In the genomic region with DNA sequence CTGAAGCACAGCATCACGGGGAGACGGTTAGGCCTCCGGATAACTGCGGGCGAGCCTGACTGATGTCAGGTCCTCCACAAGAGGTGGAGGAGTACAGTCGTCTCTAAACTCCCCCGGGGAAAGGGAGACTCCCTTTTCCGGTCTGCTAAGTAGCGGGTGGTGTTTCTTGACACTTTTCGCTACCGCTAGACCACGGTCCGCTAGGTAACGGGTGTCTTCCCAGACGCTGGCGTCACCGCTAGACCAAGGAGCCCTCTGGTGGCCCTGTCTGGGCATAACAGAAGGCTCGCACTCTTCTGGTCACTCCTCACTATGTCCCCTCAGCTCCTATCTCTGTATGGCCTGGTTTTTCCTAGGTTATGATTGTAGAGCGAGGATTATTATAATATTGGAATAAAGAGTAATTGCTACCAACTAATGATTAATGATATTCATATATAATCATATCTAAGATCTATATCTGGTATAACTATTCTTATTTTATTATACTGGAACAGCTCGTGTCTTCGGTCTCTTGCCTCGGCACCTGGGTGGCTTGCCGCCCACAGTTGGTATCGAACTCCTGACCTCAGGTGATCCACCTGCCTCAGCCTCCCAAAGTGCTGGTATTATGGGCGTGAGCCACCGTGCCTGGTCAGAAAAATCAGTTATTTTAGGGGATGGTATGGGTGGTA, we compare ENCODE assay signal across 9 cellular contexts. TPM values are rescaled to one million over a fixed set of nuclear protein-coding genes. Genes with fewer than 3 reads are reported as not detected.
DNase-seq lines count a peak whose midpoint lies in the region; ATAC-seq, FAIRE-seq and TF ChIP-seq lines count a peak whose summit lies in the region.
"Not testable (repeated sequence)": the region's sequence is repeated elsewhere in the genome, so short reads cannot be mapped to it uniquely, and the experiment has no call there.
"Had no signal": no experiment of that assay in that cellular context is flagged by ENCODE, and none has a peak within 500 bp of the region (broad histone marks: within the 10 kb centered on the region; RNA-seq: fewer than 3 reads in every experiment).

No MANE protein-coding gene starts in this region.

- H3K4me1 Mint-ChIP-seq in WTC11, result not testable (repeated sequence)
- H3K4me1 Mint-ChIP-seq in activated naive CD8-positive, alpha-beta T cell treated with anti-CD3 and anti-CD28 coated beads for 36 hours, result peaks cover 31% of the 10 kb centered on the region
- H3K4me1 Mint-ChIP-seq in memory B cell, result peaks cover 13% of the 10 kb centered on the region

- H3K4me3 ChIP-seq in A549; fibroblast of mammary gland (ENCODE audit: control insufficient read depth, low read depth, low read length): not testable (repeated sequence)

- H3K4me2 ChIP-seq in A549, result peak overlapping the region; percentile 36; the same call in 1 of the 3 replicates

- H3K36me3 Mint-ChIP-seq in WTC11, memory B cell: not testable (repeated sequence)
- peaks cover 22% of the 10 kb centered on the region for H3K36me3 Mint-ChIP-seq in activated naive CD8-positive, alpha-beta T cell treated with anti-CD3 and anti-CD28 coated beads for 36 hours

- H3K27me3 Mint-ChIP-seq in WTC11 (ENCODE audit: low read depth), result peaks cover 14% of the 10 kb centered on the region
- H3K27me3 Mint-ChIP-seq in activated naive CD8-positive, alpha-beta T cell treated with anti-CD3 and anti-CD28 coated beads for 36 hours; memory B cell: not testable (repeated sequence)

- not testable (repeated sequence) for H3K27ac ChIP-seq in A549

- not testable (repeated sequence) for TF ChIP-seq EP300 in A549 (IDR thresholded peaks at IDR 0.05)

- not testable (repeated sequence) for H3K9me3 ChIP-seq in A549

- H3K9me3 Mint-ChIP-seq in WTC11; activated naive CD8-positive, alpha-beta T cell treated with anti-CD3 and anti-CD28 coated beads for 36 hours; memory B cell: not testable (repeated sequence)

- H3K27ac Mint-ChIP-seq in WTC11; activated naive CD8-positive, alpha-beta T cell treated with anti-CD3 and anti-CD28 coated beads for 36 hours: not testable (repeated sequence)
- peak overlapping the region; percentile 68 for H3K27ac Mint-ChIP-seq in memory B cell

- WGBS in A549 (ENCODE audit: missing lambda C conversion rate), result 53% methylated on average over 20 of the region's 26 CpGs

- not testable (repeated sequence) for FAIRE-seq in A549 (lab: Jason Lieb, UNC)

- H3K4me3 Mint-ChIP-seq in WTC11; activated naive CD8-positive, alpha-beta T cell treated with anti-CD3 and anti-CD28 coated beads for 36 hours: not testable (repeated sequence)
- peak overlapping the region; percentile 28 for H3K4me3 Mint-ChIP-seq in memory B cell

- not testable (repeated sequence) for ATAC-seq in A549; WTC11; memory B cell (ENCODE audit: low read depth)

- CTCF ChIA-PET in A549 (lab: Yijun Ruan, JAX) (interaction anchor here (1.0 to 2.9 kb wide), 7 partner anchors 8 to 881 kb away, joined by 3 to 11 read pairs (median 7); no protein-coding TSS in a partner anchor), WTC11 (lab: Charles Lee) (interaction anchor here (1.7 to 2.8 kb wide), 3 partner anchors 8 to 146 kb away, joined by 9 to 13 read pairs (median 11); a partner anchor contains a TSS)

- peak; percentile 35; the same call in 2 of the 3 replicates for TF ChIP-seq CTCF in A549 (IDR thresholded peaks at IDR 0.05)
- TF ChIP-seq CTCF in GM12874 (IDR thresholded peaks at IDR 0.05; ENCODE audit: insufficient read depth, low read depth, low read length), result peak; percentile 39; the same call in 1 of the 2 replicates
- not testable (repeated sequence) for TF ChIP-seq CTCF in WTC11 (IDR thresholded peaks at IDR 0.05)
- TF ChIP-seq CTCF in fibroblast of mammary gland (conservative IDR thresholded peaks at IDR 0.05; ENCODE audit: control insufficient read depth, insufficient read depth, low read depth, low read length), result peak; percentile 33

- peak; percentile 27 to 41; a peak in 2 of 5 replicates for TF ChIP-seq RAD21 in A549 (conservative IDR thresholded peaks at IDR 0.05 in 1 of 2, IDR thresholded peaks at IDR 0.05 in 1 of 2)

- not testable (repeated sequence) for TF ChIP-seq POLR2A in A549 (IDR thresholded peaks at IDR 0.05; ENCODE audit: low read length)

- not testable (repeated sequence) for H3K4me1 ChIP-seq in A549

- DNase-seq in A549 (ENCODE audit: low read depth in 1 of 2, low spot score in 1 of 2), result peak in 1 of 2 experiments; percentile 37
- DNase-seq in NCI-H226, result peak; percentile 84
- DNase-seq in WTC11 (ENCODE audit: low spot score), result peak; percentile 68
- peak; percentile 69 for DNase-seq in activated naive CD8-positive, alpha-beta T cell treated with anti-CD3 and anti-CD28 coated beads for 36 hours
- DNase-seq in fibroblast of mammary gland (ENCODE audit: low read depth), result peak; percentile 54
- DNase-seq in memory B cell (ENCODE audit: low spot score in 2 of 2), result peak; percentile 28 to 51
- peak; percentile 19 to 42 for DNase-seq in stimulated activated CD4-positive, alpha-beta T cell treated with anti-CD3 and anti-CD28 coated beads, Interleukin-15, amount 100 ng/mL, for 1 hour (ENCODE audit: low read depth in 1 of 2, low spot score in 1 of 2)

- POLR2A ChIA-PET in A549 (lab: Yijun Ruan, JAX), result interaction anchor here (1.4 kb wide), 1 partner anchor 31 kb away, joined by 6 read pairs; a partner anchor contains a TSS
- POLR2A ChIA-PET in WTC11 (lab: Charles Lee), result not testable (repeated sequence)

TF ChIP-seq in A549, 52 proteins besides CTCF, POLR2A, EP300 and RAD21:
- TF ChIP-seq SMC3 (IDR thresholded peaks at IDR 0.05), result peak; percentile 24; the same call in 1 of the 3 replicates

RNA-seq across cellular contexts. Expression of a gene that starts 1.8 kb away (rescaled TPM):
- 6.5 and 7.0 TPM in 2 replicates for polyA plus RNA-seq in A549 (2011; rRNA removed)
- 17.3 and 21.6 TPM in 2 replicates for polyA plus RNA-seq in A549 (2012; cell fraction: cytosol; rRNA removed)
- polyA plus RNA-seq in A549 (2012; cell fraction: nucleus; rRNA removed), result 124 and 153 TPM in 2 replicates
- polyA plus RNA-seq in A549 (2017; fragmentation: RNase III; extraction: RNeasy Plus Mini Kit Qiagen cat#74134 plus additional on column Dnase treatment), result 16.5 to 18.8 TPM (median 18.5 TPM) in 3 replicates
- polyA minus RNA-seq in A549 (2011; rRNA and poly(A)+ RNA removed), result 7.9 and 15.7 TPM in 2 replicates
- 22.7 to 28.1 TPM (median 26.8 TPM) in 3 replicates for total RNA-seq in WTC11 (2021)
- total RNA-seq in activated naive CD8-positive, alpha-beta T cell treated with anti-CD3 and anti-CD28 coated beads for 36 hours, result 10 to 100 TPM; 26.9 to 29.3 TPM

RNA-seq across cellular contexts. Expression of a gene that starts 30.8 kb away (rescaled TPM):
- polyA plus RNA-seq in A549 (2011; rRNA removed) (28.4 and 28.6 TPM in 2 replicates), A549 (2017; fragmentation: RNase III; extraction: RNeasy Plus Mini Kit Qiagen cat#74134 plus additional on column Dnase treatment) (29.6 to 31.0 TPM (median 30.1 TPM) in 3 replicates)
- polyA plus RNA-seq in A549 (2012; cell fraction: cytosol; rRNA removed), result 41.3 and 48.6 TPM in 2 replicates
- 77.0 and 96.2 TPM in 2 replicates for polyA plus RNA-seq in A549 (2012; cell fraction: nucleus; rRNA removed)
- polyA minus RNA-seq in A549 (2011; rRNA and poly(A)+ RNA removed), result 31.8 and 32.5 TPM in 2 replicates
- 43.1 to 47.4 TPM (median 45.3 TPM) in 3 replicates for total RNA-seq in WTC11 (2021)
- total RNA-seq in activated naive CD8-positive, alpha-beta T cell treated with anti-CD3 and anti-CD28 coated beads for 36 hours, result 10 to 100 TPM; 37.1 to 45.5 TPM

RNA-seq across cellular contexts. Expression of a gene that starts 44.0 kb away (rescaled TPM):
- 0.15 TPM in 1 of 2 replicates, not detected in the other for polyA plus RNA-seq in A549 (2011; rRNA removed)
- 0.20 and 0.38 TPM in 2 replicates for polyA plus RNA-seq in A549 (2012; cell fraction: cytosol; rRNA removed)
- 1.2 and 2.6 TPM in 2 replicates for polyA plus RNA-seq in A549 (2012; cell fraction: nucleus; rRNA removed)
- polyA plus RNA-seq in A549 (2017; fragmentation: RNase III; extraction: RNeasy Plus Mini Kit Qiagen cat#74134 plus additional on column Dnase treatment), result 0.41 to 0.86 TPM (median 0.61 TPM) in 3 replicates
- polyA minus RNA-seq in A549 (2011; rRNA and poly(A)+ RNA removed), result not detected in 2 replicates
- 0.73 to 0.98 TPM (median 0.78 TPM) in 3 replicates for total RNA-seq in WTC11 (2021)
- under 1 TPM in 1 of 2 experiments, not detected in 1; 0.31 TPM for total RNA-seq in activated naive CD8-positive, alpha-beta T cell treated with anti-CD3 and anti-CD28 coated beads for 36 hours
- total RNA-seq: A172 had no signal

RNA-seq across cellular contexts. Expression of a gene that starts 46.0 kb away (rescaled TPM):
- polyA plus RNA-seq in A549 (2011; rRNA removed) (62.7 and 68.7 TPM in 2 replicates), A549 (2017; fragmentation: RNase III; extraction: RNeasy Plus Mini Kit Qiagen cat#74134 plus additional on column Dnase treatment) (90.7 to 99.5 TPM (median 98.9 TPM) in 3 replicates)
- polyA plus RNA-seq in A549 (2012; cell fraction: cytosol; rRNA removed), result 152 and 157 TPM in 2 replicates
- polyA plus RNA-seq in A549 (2012; cell fraction: nucleus; rRNA removed), result 112 and 122 TPM in 2 replicates
- polyA minus RNA-seq in A549 (2011; rRNA and poly(A)+ RNA removed), result 24.1 and 31.9 TPM in 2 replicates
- total RNA-seq in WTC11 (2021), result 79.9 to 88.1 TPM (median 87.7 TPM) in 3 replicates
- 100 to 1,000 TPM; 116 to 121 TPM for total RNA-seq in activated naive CD8-positive, alpha-beta T cell treated with anti-CD3 and anti-CD28 coated beads for 36 hours
